9 cellular contexts compared by ENCODE assay signal in genomic region chr3:25033407-25034029, GRCh38.
DNase-seq lines count a peak whose midpoint lies in the region; ATAC-seq and TF ChIP-seq lines count a peak whose summit lies in the region.
"Had no signal": no experiment of that assay in that cellular context is flagged by ENCODE, and none has a peak within 500 bp of the region (broad histone marks: within the 10 kb centered on the region; RNA-seq: fewer than 3 reads in every experiment).

No MANE protein-coding gene starts in this region.

- no peaks in the 10 kb centered on the region for H3K27me3 ChIP-seq in trophoblast cell (ENCODE audit: insufficient read depth, low read length)
- H3K27me3 ChIP-seq: tibial artery had no signal

- H2BK5ac ChIP-seq in trophoblast cell (ENCODE audit: low read depth, low read length, poor library complexity) = no peak overlapping the region

- H2BK12ac ChIP-seq in trophoblast cell (ENCODE audit: low read length) = no peak overlapping the region

- ATAC-seq in GM21619 (IDR thresholded peaks at IDR 0.05; ENCODE audit: unreplicated experiment) (peak; percentile 87), SK-N-SH treated with all-trans-retinoic acid at 6 μM for 48 hours (peak; percentile 55)

- no peak overlapping the region for H3K4ac ChIP-seq in trophoblast cell (ENCODE audit: low read depth, low read length)

- WGBS in trophoblast cell (ENCODE audit: extremely low coverage, insufficient coverage, insufficient read length) = no CpG with 5 or more reads among the region's 6 CpGs

- peaks cover 2% of the 10 kb centered on the region for H3K79me1 ChIP-seq in trophoblast cell (ENCODE audit: low read length)

- no peak overlapping the region for H3K23ac ChIP-seq in trophoblast cell (ENCODE audit: low read length)

- no peak overlapping the region for H2BK120ac ChIP-seq in trophoblast cell (ENCODE audit: insufficient read depth, low read length, poor library complexity)

- no peaks in the 10 kb centered on the region for H3K4me1 ChIP-seq in trophoblast cell (ENCODE audit: control insufficient read depth in 1 of 2, insufficient read depth in 2 of 2, low read length in 2 of 2)

- no peak overlapping the region for H4K12ac ChIP-seq in trophoblast cell (ENCODE audit: low read depth, low read length)

- DNase-seq in activated CD4-positive, alpha-beta T cell treated with anti-CD3 and anti-CD28 coated beads for 48 hours = peak; percentile 24
- DNase-seq in activated CD4-positive, alpha-beta T cell treated with anti-CD3 and anti-CD28 coated beads, Interleukin-2, amount 50 U/mL, for 4 hours = no peak
- DNase-seq in HuH-7 (ENCODE audit: low spot score) (peak; percentile 62), foreskin fibroblast (no peak), trophoblast cell (peak; percentile 53 to 83), DMS79 treated with DMSO at 0.1 percent for 48 hours (lab: John Stamatoyannopoulos, UW) (no peak)

- no peak overlapping the region for H3K27ac ChIP-seq in trophoblast cell (ENCODE audit: low read depth, low read length)
- H3K27ac ChIP-seq: tibial artery had no signal

- no peaks in the 10 kb centered on the region for H3K9me3 ChIP-seq in trophoblast cell (ENCODE audit: insufficient read depth, low read depth, low read length)
- H3K9me3 ChIP-seq: tibial artery had no signal

- no peak overlapping the region for H2AFZ ChIP-seq in trophoblast cell (ENCODE audit: insufficient read depth, low read length, poor library complexity)

- H3K4me3 ChIP-seq in foreskin fibroblast (ENCODE audit: low read depth in 1 of 2, low read length in 2 of 2) (no peak overlapping the region), trophoblast cell (ENCODE audit: low read depth, low read length) (no peak overlapping the region)
- H3K4me3 ChIP-seq: tibial artery had no signal

- H3K79me2 ChIP-seq in trophoblast cell (ENCODE audit: control insufficient read depth, insufficient read depth, low read length, poor library complexity) = no peaks in the 10 kb centered on the region

- H3K4me2 ChIP-seq in trophoblast cell (ENCODE audit: low read length) = no peak overlapping the region

- no peak overlapping the region for H4K91ac ChIP-seq in trophoblast cell (ENCODE audit: low read depth, low read length)

- H3K36me3 ChIP-seq in trophoblast cell (ENCODE audit: control insufficient read depth in 1 of 2, insufficient read depth in 2 of 2, low read length in 2 of 2) = no peaks in the 10 kb centered on the region
- H3K36me3 ChIP-seq: tibial artery had no signal

- H2AK5ac ChIP-seq in trophoblast cell (ENCODE audit: low read length) = no peak overlapping the region

- TF ChIP-seq CTCF in foreskin fibroblast (IDR thresholded peaks at IDR 0.05; ENCODE audit: low read depth, low read length) = peak; percentile 41

- H3K14ac ChIP-seq in trophoblast cell (ENCODE audit: low read length) = no peak overlapping the region

- H3K9ac ChIP-seq in trophoblast cell (ENCODE audit: low read length) = no peak overlapping the region

- H3K18ac ChIP-seq in trophoblast cell (ENCODE audit: low read length) = no peak overlapping the region

- no peak overlapping the region for H4K8ac ChIP-seq in trophoblast cell (ENCODE audit: low read depth, low read length)

TF ChIP-seq in SK-N-SH treated with all-trans-retinoic acid at 6 μM for 48 hours, 23 proteins besides CTCF, POLR2A, EP300 and RAD21:
- TF ChIP-seq ZC3H10 (CRISPR knock-in tag; IDR thresholded peaks at IDR 0.05) (no peak), CSDC2 (CRISPR knock-in tag; IDR thresholded peaks at IDR 0.05) (no peak), ZFP3 (CRISPR knock-in tag; IDR thresholded peaks at IDR 0.05) (no peak), ZNF8 (CRISPR knock-in tag; IDR thresholded peaks at IDR 0.05) (no peak), ZNF70 (CRISPR knock-in tag; IDR thresholded peaks at IDR 0.05) (no peak), ESRRG (CRISPR knock-in tag; IDR thresholded peaks at IDR 0.05) (no peak), ZNF565 (CRISPR knock-in tag; conservative IDR thresholded peaks at IDR 0.05; ENCODE audit: low read depth) (no peak), TOX (CRISPR knock-in tag; IDR thresholded peaks at IDR 0.05; ENCODE audit: borderline replicate concordance) (no peak), PATZ1 (CRISPR knock-in tag; IDR thresholded peaks at IDR 0.05; ENCODE audit: borderline replicate concordance) (no peak), SNAI2 (CRISPR knock-in tag; IDR thresholded peaks at IDR 0.05) (no peak), RARB (CRISPR knock-in tag; IDR thresholded peaks at IDR 0.05) (no peak), ZFP30 (CRISPR knock-in tag; IDR thresholded peaks at IDR 0.05) (no peak), OSR1 (CRISPR knock-in tag; IDR thresholded peaks at IDR 0.05) (no peak), PPARA (CRISPR knock-in tag; IDR thresholded peaks at IDR 0.05; ENCODE audit: borderline replicate concordance) (no peak), ISL1 (CRISPR knock-in tag; IDR thresholded peaks at IDR 0.05) (no peak), GLIS3 (CRISPR knock-in tag; IDR thresholded peaks at IDR 0.05) (no peak), TCF4 (CRISPR knock-in tag; IDR thresholded peaks at IDR 0.05; ENCODE audit: borderline replicate concordance) (no peak)
- TF ChIP-seq, protein P1, sequence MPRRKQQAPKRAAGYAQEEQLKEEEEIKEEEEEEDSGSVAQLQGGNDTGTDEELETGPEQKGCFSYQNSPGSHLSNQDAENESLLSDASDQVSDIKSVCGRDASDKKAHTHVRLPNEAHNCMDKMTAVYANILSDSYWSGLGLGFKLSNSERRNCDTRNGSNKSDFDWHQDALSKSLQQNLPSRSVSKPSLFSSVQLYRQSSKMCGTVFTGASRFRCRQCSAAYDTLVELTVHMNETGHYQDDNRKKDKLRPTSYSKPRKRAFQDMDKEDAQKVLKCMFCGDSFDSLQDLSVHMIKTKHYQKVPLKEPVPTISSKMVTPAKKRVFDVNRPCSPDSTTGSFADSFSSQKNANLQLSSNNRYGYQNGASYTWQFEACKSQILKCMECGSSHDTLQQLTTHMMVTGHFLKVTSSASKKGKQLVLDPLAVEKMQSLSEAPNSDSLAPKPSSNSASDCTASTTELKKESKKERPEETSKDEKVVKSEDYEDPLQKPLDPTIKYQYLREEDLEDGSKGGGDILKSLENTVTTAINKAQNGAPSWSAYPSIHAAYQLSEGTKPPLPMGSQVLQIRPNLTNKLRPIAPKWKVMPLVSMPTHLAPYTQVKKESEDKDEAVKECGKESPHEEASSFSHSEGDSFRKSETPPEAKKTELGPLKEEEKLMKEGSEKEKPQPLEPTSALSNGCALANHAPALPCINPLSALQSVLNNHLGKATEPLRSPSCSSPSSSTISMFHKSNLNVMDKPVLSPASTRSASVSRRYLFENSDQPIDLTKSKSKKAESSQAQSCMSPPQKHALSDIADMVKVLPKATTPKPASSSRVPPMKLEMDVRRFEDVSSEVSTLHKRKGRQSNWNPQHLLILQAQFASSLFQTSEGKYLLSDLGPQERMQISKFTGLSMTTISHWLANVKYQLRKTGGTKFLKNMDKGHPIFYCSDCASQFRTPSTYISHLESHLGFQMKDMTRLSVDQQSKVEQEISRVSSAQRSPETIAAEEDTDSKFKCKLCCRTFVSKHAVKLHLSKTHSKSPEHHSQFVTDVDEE (CRISPR knock-in tag; IDR thresholded peaks at IDR 0.05) = no peak
- TF ChIP-seq, protein P2, sequence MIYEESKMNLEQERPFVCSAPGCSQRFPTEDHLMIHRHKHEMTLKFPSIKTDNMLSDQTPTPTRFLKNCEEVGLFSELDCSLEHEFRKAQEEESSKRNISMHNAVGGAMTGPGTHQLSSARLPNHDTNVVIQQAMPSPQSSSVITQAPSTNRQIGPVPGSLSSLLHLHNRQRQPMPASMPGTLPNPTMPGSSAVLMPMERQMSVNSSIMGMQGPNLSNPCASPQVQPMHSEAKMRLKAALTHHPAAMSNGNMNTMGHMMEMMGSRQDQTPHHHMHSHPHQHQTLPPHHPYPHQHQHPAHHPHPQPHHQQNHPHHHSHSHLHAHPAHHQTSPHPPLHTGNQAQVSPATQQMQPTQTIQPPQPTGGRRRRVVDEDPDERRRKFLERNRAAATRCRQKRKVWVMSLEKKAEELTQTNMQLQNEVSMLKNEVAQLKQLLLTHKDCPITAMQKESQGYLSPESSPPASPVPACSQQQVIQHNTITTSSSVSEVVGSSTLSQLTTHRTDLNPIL (CRISPR knock-in tag; IDR thresholded peaks at IDR 0.05; ENCODE audit: low read depth) = no peak
- TF ChIP-seq, protein P3, sequence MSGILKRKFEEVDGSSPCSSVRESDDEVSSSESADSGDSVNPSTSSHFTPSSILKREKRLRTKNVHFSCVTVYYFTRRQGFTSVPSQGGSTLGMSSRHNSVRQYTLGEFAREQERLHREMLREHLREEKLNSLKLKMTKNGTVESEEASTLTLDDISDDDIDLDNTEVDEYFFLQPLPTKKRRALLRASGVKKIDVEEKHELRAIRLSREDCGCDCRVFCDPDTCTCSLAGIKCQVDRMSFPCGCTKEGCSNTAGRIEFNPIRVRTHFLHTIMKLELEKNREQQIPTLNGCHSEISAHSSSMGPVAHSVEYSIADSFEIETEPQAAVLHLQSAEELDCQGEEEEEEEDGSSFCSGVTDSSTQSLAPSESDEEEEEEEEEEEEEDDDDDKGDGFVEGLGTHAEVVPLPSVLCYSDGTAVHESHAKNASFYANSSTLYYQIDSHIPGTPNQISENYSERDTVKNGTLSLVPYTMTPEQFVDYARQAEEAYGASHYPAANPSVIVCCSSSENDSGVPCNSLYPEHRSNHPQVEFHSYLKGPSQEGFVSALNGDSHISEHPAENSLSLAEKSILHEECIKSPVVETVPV (CRISPR knock-in tag; IDR thresholded peaks at IDR 0.05) = no peak

Comparison
In these comparisons a context has a peak if more than half of its experiments do, and no peak if none do; other contexts are left out.
1. DNase-seq: peak in activated CD4-positive, alpha-beta T cell treated with anti-CD3 and anti-CD28 coated beads for 48 hours (single experiment), HuH-7 (single experiment) and trophoblast cell (2 of 2); none in activated CD4-positive, alpha-beta T cell treated with anti-CD3 and anti-CD28 coated beads, Interleukin-2, amount 50 U/mL, for 4 hours (0 of 2), foreskin fibroblast (0 of 2) and DMS79 treated with DMSO at 0.1 percent for 48 hours (single experiment).